In genomic region chr3:105367063-105367405, GRCh38 we compare ENCODE assay signal across 9 cellular contexts. TPM values are rescaled to one million over a fixed set of nuclear protein-coding genes. Genes with fewer than 3 reads are reported as not detected.
DNase-seq lines count a peak whose midpoint lies in the region; ATAC-seq, FAIRE-seq and TF ChIP-seq lines count a peak whose summit lies in the region.
"Had no signal": no experiment of that assay in that cellular context is flagged by ENCODE, and none has a peak within 500 bp of the region (broad histone marks: within the 10 kb centered on the region; RNA-seq: fewer than 3 reads in every experiment).

No MANE protein-coding gene starts in this region.

- H3K4me3 ChIP-seq in body of pancreas = peak overlapping the region; percentile 56 to 65
- H3K4me3 ChIP-seq in keratinocyte (ENCODE audit: control insufficient read depth in 2 of 3, extremely low read depth in 1 of 3, insufficient read depth in 2 of 3, low read depth in 1 of 3, low read length in 3 of 3) = peak overlapping the region; percentile 58 to 97 (median 71)

- H3K9me1 ChIP-seq in keratinocyte (ENCODE audit: control insufficient read depth, extremely low read depth, insufficient read depth, low read length) = no peaks in the 10 kb centered on the region

- ATAC-seq in body of pancreas (peak; percentile 8), GM18861 (IDR thresholded peaks at IDR 0.05; ENCODE audit: unreplicated experiment) (no peak)

- FAIRE-seq in keratinocyte (lab: Jason Lieb, UNC) = no peak
- FAIRE-seq: colon had no signal

- peaks cover 21% of the 10 kb centered on the region for H3K4me1 ChIP-seq in body of pancreas
- H3K4me1 ChIP-seq in keratinocyte (ENCODE audit: control insufficient read depth, extremely low read depth, insufficient read depth, low read length) = peaks cover 52% of the 10 kb centered on the region

- H3K9me3 ChIP-seq in body of pancreas (no peaks in the 10 kb centered on the region), keratinocyte (ENCODE audit: control insufficient read depth, low read depth, low read length) (no peaks in the 10 kb centered on the region)

- peak overlapping the region; percentile 82 for H2AFZ ChIP-seq in keratinocyte (ENCODE audit: control insufficient read depth, low read length)

- intact Hi-C loops in body of pancreas (cut with DNase I) = no loop called here

- peaks cover 46% of the 10 kb centered on the region for H3K79me2 ChIP-seq in keratinocyte (ENCODE audit: control insufficient read depth, insufficient read depth, low read length)

- H3K27me3 ChIP-seq in body of pancreas (no peaks in the 10 kb centered on the region), keratinocyte (ENCODE audit: control insufficient read depth, extremely low read depth, insufficient read depth, low read length) (no peaks in the 10 kb centered on the region)

- dilution Hi-C loops in keratinocyte (cut with MboI; ENCODE audit: extremely low pct_ligation_motif_present, low sequenced_read_pairs) = no loop called here

- peak overlapping the region; percentile 97 for H3K9ac ChIP-seq in keratinocyte (ENCODE audit: control insufficient read depth, extremely low read depth, insufficient read depth, low read length)

- H4K20me1 ChIP-seq in keratinocyte (ENCODE audit: control insufficient read depth, extremely low read depth, insufficient read depth, low read length) = no peaks in the 10 kb centered on the region

- 0 to 1% methylated on average over 17 to 29 of the region's 29 CpGs for WGBS in body of pancreas, 2 donors

- H3K27ac ChIP-seq in body of pancreas (peak overlapping the region; percentile 89 to 94 (median 90)), keratinocyte (ENCODE audit: control insufficient read depth, insufficient read depth, low read length) (peak overlapping the region; percentile 96)

- DNase-seq in NCI-H748 (lab: John Stamatoyannopoulos, UW; ENCODE audit: unreplicated experiment) (peak; percentile 67), NCI-H748 treated with DMSO at 0.1 percent for 48 hours (lab: John Stamatoyannopoulos, UW) (no peak), RKO (ENCODE audit: low spot score) (peak; percentile 29), body of pancreas (peak; percentile 41 to 49 (median 46)), keratinocyte (ENCODE audit: low read depth, low spot score) (no peak), kidney glomerular epithelial cell (lab: John Stamatoyannopoulos, UW) (no peak)
- DNase-seq in stimulated activated CD4-positive, alpha-beta T cell treated with anti-CD3 and anti-CD28 coated beads, Interleukin-12 subunit alpha, Interleukin-12 subunit beta, amount 100 ng/mL, for 48 hours (ENCODE audit: low read depth in 2 of 3, low spot score in 1 of 3) = peak; percentile 6 to 26 (median 10)

- H3K4me2 ChIP-seq in keratinocyte (ENCODE audit: control insufficient read depth, extremely low read depth, insufficient read depth, low read depth, low read length) = peak overlapping the region; percentile 78

- H3K36me3 ChIP-seq in body of pancreas (replicated peaks in 1 of 2; ENCODE audit: insufficient read depth in 1 of 2, low read depth in 2 of 2) (no peaks in the 10 kb centered on the region), keratinocyte (ENCODE audit: control insufficient read depth in 2 of 2, extremely low read depth in 1 of 2, insufficient read depth in 2 of 2, low read length in 2 of 2) (no peaks in the 10 kb centered on the region)

- TF ChIP-seq POLR2A in body of pancreas (IDR thresholded peaks at IDR 0.05) = no peak

- TF ChIP-seq CTCF in body of pancreas (IDR thresholded peaks at IDR 0.05) = no peak
- TF ChIP-seq CTCF in keratinocyte (optimal IDR thresholded peaks at IDR 0.05 in 1 of 3, IDR thresholded peaks at IDR 0.05 in 1 of 3, conservative IDR thresholded peaks at IDR 0.05 in 1 of 3; ENCODE audit: extremely low read depth in 1 of 3, insufficient read depth in 2 of 3, low read length in 3 of 3) = no peak

RNA-seq across cellular contexts. Expression of gene ALCAM, which starts 0.3 kb away (rescaled TPM):
- 10 to 100 TPM; 34.8 to 35.3 TPM for total RNA-seq in body of pancreas
- 49.9 to 71.3 TPM (median 67.6 TPM) in 3 replicates for polyA plus RNA-seq in keratinocyte
- 38.9 TPM for polyA plus RNA-seq in keratinocyte (2011; ENCODE audit: low read depth)
- 16.5 and 38.3 TPM in 2 replicates for polyA plus RNA-seq in keratinocyte (2011; cell fraction: cytosol; rRNA removed)
- polyA plus RNA-seq in keratinocyte (2011; cell fraction: nucleus; rRNA removed) = 54.5 and 77.6 TPM in 2 replicates
- 22.5 and 56.2 TPM in 2 replicates for polyA plus RNA-seq in keratinocyte (2012; ENCODE audit: low replicate concordance)
- 19.3 to 124 TPM (median 59.1 TPM) in 3 replicates for polyA minus RNA-seq in keratinocyte
- 37.8 TPM for polyA minus RNA-seq in keratinocyte (2011; cell fraction: cytosol; rRNA and poly(A)+ RNA removed)
- 84.6 and 158 TPM in 2 replicates for polyA minus RNA-seq in keratinocyte (2011; cell fraction: nucleus; rRNA and poly(A)+ RNA removed)

Comparison
In these comparisons a context has a peak if more than half of its experiments do, and no peak if none do; other contexts are left out.
1. DNase-seq: peak in NCI-H748 (single experiment), RKO (single experiment), body of pancreas (4 of 4) and stimulated activated CD4-positive, alpha-beta T cell treated with anti-CD3 and anti-CD28 coated beads, Interleukin-12 subunit alpha, Interleukin-12 subunit beta, amount 100 ng/mL, for 48 hours (3 of 3); none in NCI-H748 treated with DMSO at 0.1 percent for 48 hours (single experiment), keratinocyte (single experiment) and kidney glomerular epithelial cell (single experiment).